ENCODE assay signal across 27 cellular contexts in genomic region chr4:138668309-138668708, GRCh38.
"Had no signal": no experiment of that assay in that cellular context is flagged by ENCODE, and none has a peak within 500 bp of the region (broad histone marks: within the 10 kb centered on the region; RNA-seq: fewer than 3 reads in every experiment).

No MANE protein-coding gene starts in this region.

- H3K27me3 ChIP-seq: colonic mucosa, gastrocnemius medialis, hepatocyte, left lung, stomach, thyroid gland had no signal

- H3K4me2 ChIP-seq: hepatocyte, neural progenitor cell, smooth muscle cell had no signal

- H3K9me3 ChIP-seq: colonic mucosa, gastrocnemius medialis, left lung, lower lobe of right lung, mucosa of descending colon, stomach, thyroid gland had no signal

- H3K27ac ChIP-seq: colonic mucosa, epithelial cell of prostate, gastrocnemius medialis, hepatocyte, left lung, lower lobe of right lung, neural progenitor cell, parathyroid adenoma, stomach, thyroid gland had no signal

- H3K4me1 ChIP-seq: colonic mucosa, gastrocnemius medialis, left lung, parathyroid adenoma, stomach had no signal

- H2AFZ ChIP-seq: hepatocyte, neural progenitor cell, parathyroid adenoma had no signal

- H3K9ac ChIP-seq: neural progenitor cell, parathyroid adenoma had no signal

- ATAC-seq: esophagus mucosa; gastrocnemius medialis; left lung; lower lobe of right lung; mucosa of descending colon; natural killer cell treated with Interleukin-12 subunit alpha and Interleukin-12 subunit beta and Interleukin-15 and Interleukin-18, amount 100 ng/mL, for 72 hours; sciatic nerve had no signal

- DNase-seq: colonic mucosa; effector CD8-positive, alpha-beta T cell; endodermal cell; foreskin fibroblast; gastrocnemius medialis; head of caudate nucleus; kidney; left lung; lower lobe of right lung; mucosa of descending colon; naive B cell; stimulated activated CD4-positive, alpha-beta T cell treated with anti-CD3 and anti-CD28 coated beads, Interleukin-12 subunit alpha, Interleukin-12 subunit beta, amount 100 ng/mL, for 4 hours; stimulated activated CD4-positive, alpha-beta T cell treated with anti-CD3 and anti-CD28 coated beads, Interleukin-1b, Interleukin-23, amount 100 ng/mL, for 48 hours; stimulated activated CD4-positive, alpha-beta T cell treated with anti-CD3 and anti-CD28 coated beads, Interleukin-4, amount 100 ng/mL, for 1 hour; stimulated activated CD8-positive, alpha-beta memory T cell treated with anti-CD3 and anti-CD28 coated beads, Interleukin-4, amount 100 ng/mL, for 48 hours; stimulated activated naive CD4-positive, alpha-beta T cell treated with Interleukin-2 at 50 U/mL for 16 hours; stomach; thyroid gland; trophoblast cell had no signal

- H3K4me3 ChIP-seq: colonic mucosa, gastrocnemius medialis, hepatocyte, left lung, lower lobe of right lung, mucosa of descending colon, neural progenitor cell, smooth muscle cell, stomach, thyroid gland had no signal

- H3K36me3 ChIP-seq: colonic mucosa, gastrocnemius medialis, left lung, lower lobe of right lung, neural progenitor cell, stomach, thyroid gland had no signal
